Comparison of ENCODE assay signal across 8 cellular contexts in genomic region chr3:131502530-131503327, GRCh38. TPM values are rescaled to one million over a fixed set of nuclear protein-coding genes. Genes with fewer than 3 reads are reported as not detected.
DNase-seq lines count a peak whose midpoint lies in the region; ATAC-seq and TF ChIP-seq lines count a peak whose summit lies in the region.

MRPL3 (minus strand) TSS chr3:131502971; CDS start chr3:131502821, 150 bp downstream.

- H3K9me3 ChIP-seq in heart left ventricle: no peaks in the 10 kb centered on the region
- H3K9me3 ChIP-seq in trophoblast cell (ENCODE audit: insufficient read depth, low read depth, low read length): no peaks in the 10 kb centered on the region
- H3K9me3 ChIP-seq in tibial nerve: no peaks in the 10 kb centered on the region

- H3K4ac ChIP-seq in trophoblast cell (ENCODE audit: low read depth, low read length): peak within 1 kb of the TSS; percentile 97

- H3K14ac ChIP-seq in trophoblast cell (ENCODE audit: low read length): peak within 1 kb of the TSS; percentile 96

- CTCF ChIA-PET in T-cell (lab: Charles Lee): interaction anchor here in 1 of 2 donors (1.0 kb wide), 1 partner anchor 13 kb away, joined by 3 read pairs; no protein-coding TSS in a partner anchor

- no peaks in the 10 kb centered on the region for H3K27me3 Mint-ChIP-seq in T-cell

- peak in 1 of 2 donors; percentile 57 for TF ChIP-seq POLR2A in heart left ventricle (IDR thresholded peaks at IDR 0.05)
- peak; percentile 13 to 37 for TF ChIP-seq POLR2A in tibial nerve (IDR thresholded peaks at IDR 0.05)

- H3K4me3 Mint-ChIP-seq in T-cell: peak within 1 kb of the TSS; percentile 97 to 100 (median 98)

- 2% methylated on average over 47 of the region's 47 CpGs for WGBS in adipose tissue, 3 donors
- 2 to 3% (median 2%) methylated on average over 36 to 47 of the region's 47 CpGs for WGBS in heart left ventricle, 4 donors
- no CpG with 5 or more reads among the region's 47 CpGs for WGBS in trophoblast cell (ENCODE audit: extremely low coverage, insufficient coverage, insufficient read length)
- WGBS in tibial nerve, 2 donors: 3% methylated on average over 35 to 41 of the region's 47 CpGs

- H3K27ac Mint-ChIP-seq in T-cell: peak within 1 kb of the TSS; percentile 90 to 96

- TF ChIP-seq EP300 in tibial nerve (IDR thresholded peaks at IDR 0.05): peak in 1 of 2 donors; percentile 90

- peaks cover 10% of the 10 kb centered on the region for H3K79me2 ChIP-seq in trophoblast cell (ENCODE audit: control insufficient read depth, insufficient read depth, low read length, poor library complexity)

- DNase-seq in GM13976 (ENCODE audit: low spot score) (peak; percentile 85), NCI-H1436 (lab: John Stamatoyannopoulos, UW) (peak; percentile 94), T-cell (peak; percentile 60 to 84 (median 78)), heart left ventricle (peak; percentile 81 to 92 (median 88)), trophoblast cell (peak; percentile 90 to 96), tibial nerve (ENCODE audit: low spot score in 2 of 2) (peak; percentile 61 to 68)

- peaks cover 42 to 48% (median 43%) of the 10 kb centered on the region in 3 donors for H3K4me1 Mint-ChIP-seq in T-cell

- intact Hi-C loops in heart left ventricle (cut with DNase I): loop anchor here in 7 of 10 donors (5.0 to 10.0 kb wide), 6 partner anchors 118 to 475 kb away; partner anchors contain the start of genes NUDT16 (in 5 of the 7), ASTE1 (in 1 of the 7) and NEK11 (in 1 of the 7)

- H4K8ac ChIP-seq in trophoblast cell (ENCODE audit: low read depth, low read length): peak within 1 kb of the TSS; percentile 100

- H3K9me3 Mint-ChIP-seq in T-cell: no peaks in the 10 kb centered on the region

- H3K23ac ChIP-seq in trophoblast cell (ENCODE audit: low read length): no peak within 1 kb of the TSS

- peaks cover 25% of the 10 kb centered on the region for H3K36me3 Mint-ChIP-seq in T-cell

- POLR2A ChIA-PET in T-cell (lab: Charles Lee): interaction anchor here in 1 of 2 donors (1.2 kb wide), 1 partner anchor 477 kb away, joined by 3 read pairs; no protein-coding TSS in a partner anchor

- H2BK120ac ChIP-seq in trophoblast cell (ENCODE audit: insufficient read depth, low read length, poor library complexity): peak within 1 kb of the TSS; percentile 83

- H3K27me3 ChIP-seq in heart left ventricle: no peaks in the 10 kb centered on the region
- H3K27me3 ChIP-seq in trophoblast cell (ENCODE audit: insufficient read depth, low read length): peaks cover 3% of the 10 kb centered on the region
- H3K27me3 ChIP-seq in tibial nerve: no peaks in the 10 kb centered on the region

- peak within 1 kb of the TSS; percentile 95 for H3K9ac ChIP-seq in trophoblast cell (ENCODE audit: low read length)

- peak within 1 kb of the TSS; percentile 30 for H2AFZ ChIP-seq in trophoblast cell (ENCODE audit: insufficient read depth, low read length, poor library complexity)

- H2AK5ac ChIP-seq in trophoblast cell (ENCODE audit: low read length): peak within 1 kb of the TSS; percentile 83

- H3K79me1 ChIP-seq in trophoblast cell (ENCODE audit: low read length): peaks cover 5% of the 10 kb centered on the region

- H3K36me3 ChIP-seq in heart left ventricle (peaks cover 0 to 40% (median 31%) of the 10 kb centered on the region in 9 donors), trophoblast cell (ENCODE audit: control insufficient read depth in 1 of 2, insufficient read depth in 2 of 2, low read length in 2 of 2) (peaks cover 0 to 5% of the 10 kb centered on the region in 2 experiments), tibial nerve (peaks cover 0 to 25% (median 0%) of the 10 kb centered on the region in 3 donors)

- peak within 1 kb of the TSS; percentile 78 for H3K4me2 ChIP-seq in trophoblast cell (ENCODE audit: low read length)

- peak within 1 kb of the TSS; percentile 86 for H3K27ac ChIP-seq in adipose tissue (ENCODE audit: low read depth, low read length)
- peak within 1 kb of the TSS; percentile 29 to 86 (median 80) for H3K27ac ChIP-seq in heart left ventricle
- peak within 1 kb of the TSS; percentile 22 for H3K27ac ChIP-seq in trophoblast cell (ENCODE audit: low read depth, low read length)
- peak within 1 kb of the TSS; percentile 71 to 84 (median 82) for H3K27ac ChIP-seq in tibial nerve

- peak within 1 kb of the TSS; percentile 67 to 97 (median 90) for H3K4me3 ChIP-seq in heart left ventricle
- peak within 1 kb of the TSS; percentile 97 for H3K4me3 ChIP-seq in trophoblast cell (ENCODE audit: low read depth, low read length)
- H3K4me3 ChIP-seq in tibial nerve: peak within 1 kb of the TSS; percentile 78 to 96 (median 86)

- H4K12ac ChIP-seq in trophoblast cell (ENCODE audit: low read depth, low read length): peak within 1 kb of the TSS; percentile 99

- no peak within 1 kb of the TSS for H2BK12ac ChIP-seq in trophoblast cell (ENCODE audit: low read length)

- peak within 1 kb of the TSS; percentile 49 for H4K91ac ChIP-seq in trophoblast cell (ENCODE audit: low read depth, low read length)

- peak within 1 kb of the TSS; percentile 3 for H2BK5ac ChIP-seq in trophoblast cell (ENCODE audit: low read depth, low read length, poor library complexity)

- in situ Hi-C loops in GM13976 (cut with MboI; ENCODE audit: low sequenced_read_pairs, unreplicated experiment): no loop called here

- TF ChIP-seq CTCF in GM13976 (IDR thresholded peaks at IDR 0.05; ENCODE audit: borderline replicate concordance, control extremely low read depth, extremely low read depth, insufficient read depth, missing control alignments) (no peak), heart left ventricle (IDR thresholded peaks at IDR 0.05) (no peak), tibial nerve (IDR thresholded peaks at IDR 0.05) (peak in 1 of 5 experiments; percentile 24)

- H3K18ac ChIP-seq in trophoblast cell (ENCODE audit: low read length): peak within 1 kb of the TSS; percentile 48

- ATAC-seq in HG02840 (IDR thresholded peaks at IDR 0.05; ENCODE audit: low FRiP score, unreplicated experiment) (peak; percentile 94), T-cell (replicated peaks in 1 of 4) (peak; percentile 88 to 94 (median 93)), heart left ventricle (peak; percentile 95 to 98 (median 98))

- peaks cover 0 to 39% (median 16%) of the 10 kb centered on the region in 12 donors for H3K4me1 ChIP-seq in heart left ventricle
- H3K4me1 ChIP-seq in trophoblast cell (ENCODE audit: control insufficient read depth in 1 of 2, insufficient read depth in 2 of 2, low read length in 2 of 2): peaks cover 2% of the 10 kb centered on the region in 2 experiments
- peaks cover 0 to 34% (median 11%) of the 10 kb centered on the region in 4 donors for H3K4me1 ChIP-seq in tibial nerve

RNA-seq across cellular contexts. Expression of gene MRPL3, which starts in this region (rescaled TPM):
- total RNA-seq in T-cell (10 to 100 TPM; 36.1 to 50.2 (median 42.0) TPM), heart left ventricle (10 to 100 TPM; 50.3 to 68.7 (median 51.9) TPM), tibial nerve (10 to 100 TPM; 56.5 to 95.4 (median 68.8) TPM)
- polyA plus RNA-seq in adipose tissue (10 to 100 TPM; 50.0 to 77.4 (median 68.7) TPM), heart left ventricle (100 to 1,000 TPM in 1 of 2 donors, 10 to 100 TPM in 1; 51.9 to 137 TPM)
- polyA plus RNA-seq in trophoblast cell (2013): 67.9 and 73.6 TPM in 2 replicates

Comparison
In these comparisons a context has a peak if more than half of its experiments do, and no peak if none do; other contexts are left out.
1. Peak in every context shown above with its lines: DNase-seq, ATAC-seq, H3K4me3 ChIP-seq and H3K27ac ChIP-seq.
2. H3K27ac ChIP-seq: peak in every context shown above with its lines; median percentile 86 in adipose tissue; 82 in tibial nerve; 80 in heart left ventricle; 22 in trophoblast cell.